7 cellular contexts compared by ENCODE assay signal in the genomic region with DNA sequence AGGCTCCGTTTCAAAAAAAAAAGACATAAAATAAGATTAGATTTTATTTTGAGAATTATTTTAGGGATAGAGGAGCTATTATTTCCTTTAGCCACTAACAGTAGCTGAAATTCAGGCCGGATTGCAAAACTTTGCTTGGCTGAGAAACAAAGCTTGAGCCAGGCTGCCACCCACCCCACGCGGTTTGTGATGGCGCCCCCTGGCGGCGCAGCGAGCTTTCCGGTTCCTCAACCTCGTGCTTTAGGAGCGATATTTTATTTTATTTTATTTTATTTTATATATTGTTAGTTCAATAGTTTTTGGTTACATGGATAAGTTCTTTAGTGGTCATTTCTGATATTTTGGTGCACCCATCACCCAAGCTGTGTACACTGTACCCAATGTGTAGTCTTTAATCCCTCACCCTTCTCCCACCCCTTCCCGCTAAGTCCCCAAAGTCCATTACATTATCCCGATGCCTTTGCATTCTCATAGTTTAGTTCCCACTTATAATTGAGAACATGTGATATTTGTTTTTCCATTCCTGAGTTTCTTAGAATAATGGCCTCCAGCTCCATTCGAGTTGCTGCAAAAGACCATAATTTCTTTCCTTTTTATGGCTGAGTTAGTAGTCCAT. TPM values are rescaled to one million over a fixed set of nuclear protein-coding genes. Genes with fewer than 3 reads are reported as not detected.
DNase-seq lines count a peak whose midpoint lies in the region; ATAC-seq, FAIRE-seq and TF ChIP-seq lines count a peak whose summit lies in the region.

No MANE protein-coding gene starts in this region.

- CTCF ChIA-PET in endothelial cell of umbilical vein (lab: Charles Lee) = interaction anchor here (0.7 to 1.6 kb wide), 13 partner anchors 9 to 794 kb away, joined by 3 to 8 read pairs (median 4); no protein-coding TSS in a partner anchor

- dilution Hi-C loops in endothelial cell of umbilical vein (cut with MboI; ENCODE audit: extremely low pct_ligation_motif_present, low sequenced_read_pairs) = no loop called here

- intact Hi-C loops in endothelial cell of umbilical vein (cut with micrococcal nuclease) = no loop called here

- POLR2A ChIA-PET in endothelial cell of umbilical vein (lab: Charles Lee) = no interaction called here

- H3K9me1 ChIP-seq in endothelial cell of umbilical vein (replicated peaks; ENCODE audit: control insufficient read depth, extremely low read depth, insufficient read depth, low read length) = no peaks in the 10 kb centered on the region

- no peak for ATAC-seq in HG03159 (IDR thresholded peaks at IDR 0.05; ENCODE audit: unreplicated experiment)

- no peak for TF ChIP-seq POLR2A in endothelial cell of umbilical vein (IDR thresholded peaks at IDR 0.05; ENCODE audit: low read depth, low read length)

- no peaks in the 10 kb centered on the region for H3K79me2 ChIP-seq in endothelial cell of umbilical vein (ENCODE audit: control insufficient read depth, insufficient read depth, low read length)

- H3K36me3 ChIP-seq in endothelial cell of umbilical vein (ENCODE audit: control insufficient read depth in 2 of 2, extremely low read depth in 1 of 2, insufficient read depth in 2 of 2, low read length in 2 of 2) = no peaks in the 10 kb centered on the region

- H3K4me2 ChIP-seq in endothelial cell of umbilical vein (ENCODE audit: insufficient read depth, low read length) = no peak overlapping the region

- TF ChIP-seq CTCF in VCaP (conservative IDR thresholded peaks at IDR 0.05) (peak; percentile 77), endothelial cell of umbilical vein (IDR thresholded peaks at IDR 0.05; ENCODE audit: extremely low read depth in 1 of 2, insufficient read depth in 1 of 2, low read depth in 1 of 2, low read length in 2 of 2) (peak; percentile 55 to 61)

- no peak overlapping the region for H3K9ac ChIP-seq in endothelial cell of umbilical vein (replicated peaks; ENCODE audit: extremely low read depth, insufficient read depth, low read length)

- H3K4me1 ChIP-seq in endothelial cell of umbilical vein (ENCODE audit: control insufficient read depth, extremely low read depth, insufficient read depth, low read length) = no peaks in the 10 kb centered on the region

- DNase-seq in HCEC 1CT (peak; percentile 9), endothelial cell of umbilical vein (ENCODE audit: low read depth, low spot score) (no peak), SKM-1 (lab: John Stamatoyannopoulos, UW; ENCODE audit: unreplicated experiment) (no peak), AG20443 (ENCODE audit: low spot score) (no peak)
- DNase-seq in stimulated activated CD8-positive, alpha-beta memory T cell treated with anti-CD3 and anti-CD28 coated beads, Interleukin-15, amount 100 ng/mL, for 1 hour (ENCODE audit: low read depth) = peak; percentile 13

- H2AFZ ChIP-seq in endothelial cell of umbilical vein (ENCODE audit: low read depth, low read length) = no peak overlapping the region

- BruUV-seq in endothelial cell of umbilical vein (replicated peaks; lab: Mats Ljungman, UMichigan) = no TSS peak

- no peak overlapping the region for H3K27ac ChIP-seq in VCaP
- no peak overlapping the region for H3K27ac ChIP-seq in endothelial cell of umbilical vein (ENCODE audit: insufficient read depth, low read depth, low read length)

- no peak for FAIRE-seq in endothelial cell of umbilical vein (lab: Jason Lieb, UNC)

- no peaks in the 10 kb centered on the region for H3K9me3 ChIP-seq in endothelial cell of umbilical vein (replicated peaks; ENCODE audit: control insufficient read depth, insufficient read depth, low read length)

- H3K4me3 ChIP-seq in endothelial cell of umbilical vein (replicated peaks in 1 of 3; ENCODE audit: insufficient read depth in 1 of 3, low read depth in 1 of 3, low read length in 3 of 3) = no peak overlapping the region

- no peaks in the 10 kb centered on the region for H4K20me1 ChIP-seq in endothelial cell of umbilical vein (replicated peaks; ENCODE audit: control insufficient read depth, extremely low read depth, insufficient read depth, low read length)

- H3K27me3 ChIP-seq in endothelial cell of umbilical vein (ENCODE audit: control insufficient read depth in 2 of 2, insufficient read depth in 2 of 2, low read length in 2 of 2) = peaks cover 0 to 7% of the 10 kb centered on the region in 2 experiments

TF ChIP-seq in endothelial cell of umbilical vein, 7 proteins besides CTCF, POLR2A, EP300 and RAD21:
- TF ChIP-seq EZH2 (IDR thresholded peaks at IDR 0.05; ENCODE audit: borderline replicate concordance, low read depth, low read length, severe bottlenecking) = no peak
- no peak for TF ChIP-seq GATA2 (IDR thresholded peaks at IDR 0.05; ENCODE audit: insufficient read depth, insufficient read length, low read depth, low read length)
- TF ChIP-seq FOS (IDR thresholded peaks at IDR 0.05; ENCODE audit: borderline replicate concordance, insufficient read depth, low read length) = no peak
- TF ChIP-seq, protein P1, sequence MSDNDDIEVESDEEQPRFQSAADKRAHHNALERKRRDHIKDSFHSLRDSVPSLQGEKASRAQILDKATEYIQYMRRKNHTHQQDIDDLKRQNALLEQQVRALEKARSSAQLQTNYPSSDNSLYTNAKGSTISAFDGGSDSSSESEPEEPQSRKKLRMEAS (IDR thresholded peaks at IDR 0.05; ENCODE audit: insufficient read depth, insufficient read length) = no peak

RNA-seq across cellular contexts. Expression of gene CEACAM4, which starts 19.8 kb away (rescaled TPM):
- total RNA-seq in endothelial cell of umbilical vein = not detected in 2 replicates
- not detected in 2 replicates for polyA plus RNA-seq in endothelial cell of umbilical vein
- polyA plus RNA-seq in endothelial cell of umbilical vein (2011; cell fraction: cytosol; rRNA removed) = not detected in 2 replicates
- polyA plus RNA-seq in endothelial cell of umbilical vein (2011; cell fraction: nucleus; rRNA removed) = not detected in 2 replicates
- not detected in 2 replicates for polyA plus RNA-seq in endothelial cell of umbilical vein (2012)
- not detected in 2 replicates for polyA minus RNA-seq in endothelial cell of umbilical vein
- not detected for polyA minus RNA-seq in endothelial cell of umbilical vein (2011; cell fraction: cytosol; rRNA and poly(A)+ RNA removed)
- not detected in 2 replicates for polyA minus RNA-seq in endothelial cell of umbilical vein (2011; cell fraction: nucleus; rRNA and poly(A)+ RNA removed)

RNA-seq across cellular contexts. Expression of gene CEACAM7, which starts 41.4 kb away (rescaled TPM):
- not detected in 2 replicates for total RNA-seq in endothelial cell of umbilical vein
- polyA plus RNA-seq in endothelial cell of umbilical vein = 0.03 TPM in 1 of 2 replicates, not detected in the other
- not detected in 2 replicates for polyA plus RNA-seq in endothelial cell of umbilical vein (2011; cell fraction: cytosol; rRNA removed)
- polyA plus RNA-seq in endothelial cell of umbilical vein (2011; cell fraction: nucleus; rRNA removed) = not detected in 2 replicates
- not detected in 2 replicates for polyA plus RNA-seq in endothelial cell of umbilical vein (2012)
- polyA minus RNA-seq in endothelial cell of umbilical vein = not detected in 2 replicates
- not detected for polyA minus RNA-seq in endothelial cell of umbilical vein (2011; cell fraction: cytosol; rRNA and poly(A)+ RNA removed)
- not detected in 2 replicates for polyA minus RNA-seq in endothelial cell of umbilical vein (2011; cell fraction: nucleus; rRNA and poly(A)+ RNA removed)

Comparison
In these comparisons a context has a peak if more than half of its experiments do, and no peak if none do; other contexts are left out.
1. DNase-seq: peak in HCEC 1CT (single experiment) and stimulated activated CD8-positive, alpha-beta memory T cell treated with anti-CD3 and anti-CD28 coated beads, Interleukin-15, amount 100 ng/mL, for 1 hour (single experiment); none in endothelial cell of umbilical vein (single experiment), SKM-1 (single experiment) and AG20443 (single experiment).